Comparison of ENCODE assay signal across 1 cellular context in the genomic region with DNA sequence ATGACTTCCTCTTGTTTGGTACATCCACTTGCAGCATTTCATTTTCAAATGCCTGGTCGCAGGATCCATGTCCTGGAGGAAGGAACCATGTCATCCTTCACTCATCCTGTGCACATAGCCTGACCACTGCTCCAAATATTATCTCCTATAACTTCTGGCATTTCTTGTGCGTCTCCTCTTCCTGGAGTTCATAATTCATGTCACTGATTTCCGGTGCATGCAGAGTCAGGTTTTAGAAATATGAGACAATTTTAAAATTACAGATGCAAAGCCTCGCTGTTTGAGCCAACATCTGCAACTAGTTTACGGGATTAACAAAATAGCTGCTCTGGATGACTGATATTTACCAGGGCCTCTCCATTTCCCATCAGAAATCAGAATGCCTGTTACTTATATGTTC.
TF ChIP-seq lines count a peak whose summit lies in the region.

No MANE protein-coding gene starts in this region.

TF ChIP-seq in endothelial cell of umbilical vein, 7 proteins besides CTCF, POLR2A, EP300 and RAD21 (continued from another document):
- TF ChIP-seq, protein P1, sequence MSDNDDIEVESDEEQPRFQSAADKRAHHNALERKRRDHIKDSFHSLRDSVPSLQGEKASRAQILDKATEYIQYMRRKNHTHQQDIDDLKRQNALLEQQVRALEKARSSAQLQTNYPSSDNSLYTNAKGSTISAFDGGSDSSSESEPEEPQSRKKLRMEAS (IDR thresholded peaks at IDR 0.05; ENCODE audit: insufficient read depth, insufficient read length), result no peak
- no peak for TF ChIP-seq MYC (IDR thresholded peaks at IDR 0.05; ENCODE audit: low read depth, low read length)
